16 cellular contexts compared by ENCODE assay signal in genomic region chr1:24506706-24507422, GRCh38. TPM values are rescaled to one million over a fixed set of nuclear protein-coding genes. Genes with fewer than 3 reads are reported as not detected.
DNase-seq lines count a peak whose midpoint lies in the region; ATAC-seq and TF ChIP-seq lines count a peak whose summit lies in the region.
"Had no signal": no experiment of that assay in that cellular context is flagged by ENCODE, and none has a peak within 500 bp of the region (broad histone marks: within the 10 kb centered on the region; RNA-seq: fewer than 3 reads in every experiment).

No MANE protein-coding gene starts in this region.

- peaks cover 34% of the 10 kb centered on the region for H3K4me1 ChIP-seq in HUES48 (ENCODE audit: control insufficient read depth, insufficient read depth, low read length)

- ATAC-seq in CD4-positive, alpha-beta T cell (ENCODE audit: poor library complexity): peak; percentile 1
- ATAC-seq in activated naive CD4-positive, alpha-beta T cell treated with anti-CD3 and anti-CD28 coated beads, Interleukin-2, amount 50 U/mL, for 72 hours: no peak
- ATAC-seq in HG02973 (IDR thresholded peaks at IDR 0.05; ENCODE audit: unreplicated experiment) (no peak), GM18511 (IDR thresholded peaks at IDR 0.05; ENCODE audit: unreplicated experiment) (no peak)
- ATAC-seq: mucosa of descending colon had no signal

- H3K36me3 Mint-ChIP-seq in CD4-positive, alpha-beta T cell (ENCODE audit: low read depth): peaks cover 79% of the 10 kb centered on the region
- H3K36me3 Mint-ChIP-seq in activated naive CD4-positive, alpha-beta T cell treated with anti-CD3 and anti-CD28 coated beads, Interleukin-2, amount 50 U/mL, for 72 hours: peaks cover 32 to 37% of the 10 kb centered on the region in 2 donors
- H3K36me3 Mint-ChIP-seq in immature natural killer cell: no peaks in the 10 kb centered on the region
- H3K36me3 Mint-ChIP-seq: brain had no signal

- peak overlapping the region; percentile 86 for H3K4me3 Mint-ChIP-seq in CD4-positive, alpha-beta T cell
- peak overlapping the region in 3 of 5 donors; percentile 2 to 36 (median 30) for H3K4me3 Mint-ChIP-seq in immature natural killer cell

- H3K27me3 Mint-ChIP-seq in CD4-positive, alpha-beta T cell: no peaks in the 10 kb centered on the region
- H3K27me3 Mint-ChIP-seq in immature natural killer cell (ENCODE audit: low read depth in 3 of 3): peaks cover 17 to 39% (median 31%) of the 10 kb centered on the region in 3 donors

- CTCF ChIA-PET in CD4-positive, alpha-beta T cell (lab: Charles Lee): interaction anchor here (0.7 to 5.7 kb wide), 8 partner anchors 11 to 92 kb away, joined by 3 to 30 read pairs (median 4); partner anchors contain the start of gene NIPAL3

- H3K27ac ChIP-seq in CD4-positive, alpha-beta T cell (ENCODE audit: low read depth, low read length): peak overlapping the region; percentile 89
- H3K27ac ChIP-seq in HUES48 (ENCODE audit: low read depth, low read length): peak overlapping the region; percentile 91
- H3K27ac ChIP-seq: BLaER1 treated with 17β-estradiol and CSF1 and Interleukin-3, amounts not matched to agents 10 nM and 100 nM had no signal

- intact Hi-C loops in CD4-positive, alpha-beta T cell (cut with DNase I, micrococcal nuclease): loop anchor here in 1 of 2 experiments (1.0 to 5.0 kb wide), 4 partner anchors 26 to 92 kb away; partner anchors contain the start of gene NIPAL3

- no peak for TF ChIP-seq CTCF in CD4-positive, alpha-beta T cell (IDR thresholded peaks at IDR 0.05)

- no peaks in the 10 kb centered on the region for H3K27me3 ChIP-seq in CD4-positive, alpha-beta T cell (ENCODE audit: control insufficient read depth, insufficient read depth, low read length)
- no peaks in the 10 kb centered on the region for H3K27me3 ChIP-seq in HUES48 (ENCODE audit: control insufficient read depth, insufficient read depth, low read length)

- no peaks in the 10 kb centered on the region for H3K9me3 ChIP-seq in CD4-positive, alpha-beta T cell (ENCODE audit: control insufficient read depth, low read length)
- no peaks in the 10 kb centered on the region for H3K9me3 ChIP-seq in HUES48 (ENCODE audit: control insufficient read depth, insufficient read depth, low read length)
- H3K9me3 ChIP-seq: BLaER1 treated with 17β-estradiol and CSF1 and Interleukin-3, amounts not matched to agents 10 nM and 100 nM; mucosa of descending colon had no signal

- H3K9ac ChIP-seq in HUES48 (ENCODE audit: low read depth, low read length): peak overlapping the region; percentile 1; the same call in 1 of the 2 replicates
- H3K9ac ChIP-seq: BLaER1 treated with 17β-estradiol and CSF1 and Interleukin-3, amounts not matched to agents 10 nM and 100 nM had no signal

- peak in 3 of 10 experiments; percentile 21 to 44 (median 42) for DNase-seq in CD4-positive, alpha-beta T cell
- DNase-seq in activated naive CD4-positive, alpha-beta T cell treated with anti-CD3 and anti-CD28 coated beads, Interleukin-2, amount 50 U/mL, for 72 hours (ENCODE audit: low spot score in 2 of 2): no peak
- no peak for DNase-seq in immature natural killer cell
- no peak for DNase-seq in A172 (ENCODE audit: low spot score)
- DNase-seq in NCI-H748 (lab: John Stamatoyannopoulos, UW; ENCODE audit: unreplicated experiment): no peak
- DNase-seq: Kasumi-1; mucosa of descending colon; NCI-H2029; NCI-H82; retina; stimulated activated CD4-positive, alpha-beta T cell treated with anti-CD3 and anti-CD28 coated beads, Interleukin-2, amount 100 ng/mL, for 48 hours had no signal

- no peaks in the 10 kb centered on the region; the same call in 1 of the 2 replicates for H3K36me3 ChIP-seq in HUES48 (ENCODE audit: control insufficient read depth, insufficient read depth, low read length)
- H3K36me3 ChIP-seq: BLaER1 treated with 17β-estradiol and CSF1 and Interleukin-3, amounts not matched to agents 10 nM and 100 nM had no signal

- peaks cover 81% of the 10 kb centered on the region for H3K4me1 Mint-ChIP-seq in CD4-positive, alpha-beta T cell (ENCODE audit: low read depth)
- peaks cover 19 to 30% of the 10 kb centered on the region in 2 donors for H3K4me1 Mint-ChIP-seq in immature natural killer cell

- POLR2A ChIA-PET in CD4-positive, alpha-beta T cell (lab: Charles Lee): interaction anchor here (0.6 to 14.4 kb wide), 14 partner anchors 10 to 462 kb away, joined by 3 to 692 read pairs (median 4); partner anchors contain the start of genes NIPAL3, SRRM1 and STPG1

- H3K27ac Mint-ChIP-seq in CD4-positive, alpha-beta T cell: peak overlapping the region; percentile 96
- peak overlapping the region; percentile 92 to 96 for H3K27ac Mint-ChIP-seq in activated naive CD4-positive, alpha-beta T cell treated with anti-CD3 and anti-CD28 coated beads, Interleukin-2, amount 50 U/mL, for 72 hours
- peak overlapping the region in 2 of 6 donors; percentile 62 to 80 for H3K27ac Mint-ChIP-seq in immature natural killer cell
- H3K27ac Mint-ChIP-seq: brain had no signal

- H3K9me3 Mint-ChIP-seq in CD4-positive, alpha-beta T cell: no peaks in the 10 kb centered on the region
- peaks cover 0 to 4% of the 10 kb centered on the region in 2 donors for H3K9me3 Mint-ChIP-seq in activated naive CD4-positive, alpha-beta T cell treated with anti-CD3 and anti-CD28 coated beads, Interleukin-2, amount 50 U/mL, for 72 hours
- no peaks in the 10 kb centered on the region for H3K9me3 Mint-ChIP-seq in immature natural killer cell

- H3K4me3 ChIP-seq in HUES48 (ENCODE audit: low read depth, low read length): no peak overlapping the region
- H3K4me3 ChIP-seq: BLaER1 treated with 17β-estradiol and CSF1 and Interleukin-3, amounts not matched to agents 10 nM and 100 nM; mucosa of descending colon had no signal

RNA-seq across cellular contexts. Expression of gene RCAN3, which starts 4.2 kb away (rescaled TPM):
- 100 to 1,000 TPM; 185 to 191 TPM for total RNA-seq in CD4-positive, alpha-beta T cell
- total RNA-seq in activated naive CD4-positive, alpha-beta T cell treated with anti-CD3 and anti-CD28 coated beads, Interleukin-2, amount 50 U/mL, for 72 hours: 10 to 100 TPM; 43.6 to 51.8 TPM
- 1 to 10 TPM; 4.0 to 8.5 (median 4.8) TPM for polyA plus RNA-seq in immature natural killer cell
- total RNA-seq in A172 (2014; rRNA removed; shearing (Covaris generic)): 8.3 and 8.4 TPM in 2 replicates

RNA-seq across cellular contexts. Expression of gene NCMAP, which starts 49.0 kb away (rescaled TPM):
- total RNA-seq in CD4-positive, alpha-beta T cell: not detected
- under 1 TPM; 0.05 to 0.14 TPM for total RNA-seq in activated naive CD4-positive, alpha-beta T cell treated with anti-CD3 and anti-CD28 coated beads, Interleukin-2, amount 50 U/mL, for 72 hours
- polyA plus RNA-seq in immature natural killer cell: not detected
- not detected in 2 replicates for total RNA-seq in A172 (2014; rRNA removed; shearing (Covaris generic))
